Comparison of ENCODE assay signal across 8 cellular contexts in genomic region chr6:134173007-134173690, GRCh38.
A peak's percentile ranks its signal among the peaks of the same experiment; 100 is the strongest.
DNase-seq lines count a peak whose midpoint lies in the region; FAIRE-seq and TF ChIP-seq lines count a peak whose summit lies in the region.

No MANE protein-coding gene starts in this region.

- no peaks in the 10 kb centered on the region for H3K9me2 ChIP-seq in MM.1S (replicated peaks; ENCODE audit: insufficient read depth, low read length)

- peaks cover 5% of the 10 kb centered on the region for H3K9me3 Mint-ChIP-seq in neural progenitor cell

- H3K79me2 ChIP-seq in MM.1S (ENCODE audit: low read length): peaks cover 40% of the 10 kb centered on the region
- H3K79me2 ChIP-seq in neural progenitor cell (ENCODE audit: low read depth): no peaks in the 10 kb centered on the region

- no peak overlapping the region for H3K27ac Mint-ChIP-seq in neural progenitor cell

- no peak overlapping the region for H2AFZ ChIP-seq in MM.1S (ENCODE audit: low read length)
- no peak overlapping the region for H2AFZ ChIP-seq in neural progenitor cell (replicated peaks)

- H4K20me1 ChIP-seq in MM.1S (ENCODE audit: insufficient read depth, low read length) (0 out of 2 replicates have a peak, but pooled peaks cover 10% of the 10 kb centered on the region), neural progenitor cell (ENCODE audit: low read depth) (no peaks in the 10 kb centered on the region)

- H3K4me1 Mint-ChIP-seq in neural progenitor cell: peaks cover 13% of the 10 kb centered on the region

- DNase-seq in AG10803 (ENCODE audit: low read depth) (peak; percentile 15), MM.1S (no peak), neural progenitor cell (ENCODE audit: low spot score) (no peak), COR-L47 (lab: John Stamatoyannopoulos, UW) (no peak), frontal cortex (ENCODE audit: low spot score in 2 of 2) (no peak), DMS153 (lab: John Stamatoyannopoulos, UW) (no peak), islet precursor cell (no peak)

- H3K9ac ChIP-seq in MM.1S (ENCODE audit: low read length): peak overlapping the region; percentile 92; the same call in 1 of the 2 replicates
- H3K9ac ChIP-seq in duodenal mucosa (ENCODE audit: low read depth in 1 of 2, low read length in 2 of 2): peak overlapping the region; percentile 21 to 87
- H3K9ac ChIP-seq in neural progenitor cell: no peak overlapping the region

- no peaks in the 10 kb centered on the region for H3K36me3 Mint-ChIP-seq in neural progenitor cell

- FAIRE-seq in frontal cortex (lab: Jason Lieb, UNC): no peak

- no peaks in the 10 kb centered on the region for H3K9me3 ChIP-seq in MM.1S (replicated peaks; ENCODE audit: insufficient read depth, low read length)
- H3K9me3 ChIP-seq in duodenal mucosa (ENCODE audit: control insufficient read depth in 1 of 2, low read length in 2 of 2): peaks cover 0 to 2% of the 10 kb centered on the region in 2 donors
- H3K9me3 ChIP-seq in neural progenitor cell (ENCODE audit: low read depth): no peaks in the 10 kb centered on the region

- H3K4me1 ChIP-seq in MM.1S (ENCODE audit: low read length) (peaks cover 24% of the 10 kb centered on the region), duodenal mucosa (ENCODE audit: control insufficient read depth in 1 of 2, insufficient read depth in 2 of 2, low read length in 2 of 2) (peaks cover 24 to 29% of the 10 kb centered on the region in 2 donors), neural progenitor cell (peaks cover 4% of the 10 kb centered on the region)

- H3K27me3 ChIP-seq in MM.1S (replicated peaks; ENCODE audit: insufficient read depth, low read length) (no peaks in the 10 kb centered on the region), duodenal mucosa (ENCODE audit: control insufficient read depth in 1 of 2, insufficient read depth in 2 of 2, low read length in 2 of 2) (no peaks in the 10 kb centered on the region), neural progenitor cell (peaks cover 26% of the 10 kb centered on the region)

- H3K36me3 ChIP-seq in MM.1S (replicated peaks; ENCODE audit: insufficient read depth, low read length) (peaks cover 29% of the 10 kb centered on the region), duodenal mucosa (ENCODE audit: control insufficient read depth in 1 of 2, insufficient read depth in 2 of 2, low read length in 2 of 2) (peaks cover 49 to 54% of the 10 kb centered on the region in 2 donors), neural progenitor cell (no peaks in the 10 kb centered on the region)

- peak overlapping the region; percentile 63 for H3K4me2 ChIP-seq in MM.1S (ENCODE audit: low read depth, low read length)
- H3K4me2 ChIP-seq in neural progenitor cell: peak overlapping the region; percentile 81

- TF ChIP-seq CTCF in AG10803 (conservative IDR thresholded peaks at IDR 0.05; ENCODE audit: low read length) (no peak), MM.1S (IDR thresholded peaks at IDR 0.05; ENCODE audit: low read length) (no peak), neural progenitor cell (IDR thresholded peaks at IDR 0.05) (no peak)

- peak overlapping the region; percentile 70 for H3K4me3 ChIP-seq in AG10803 (ENCODE audit: low read length)
- H3K4me3 ChIP-seq in MM.1S (ENCODE audit: low read length): peak overlapping the region; percentile 75
- peak overlapping the region; percentile 79 to 94 for H3K4me3 ChIP-seq in duodenal mucosa (ENCODE audit: low read depth in 1 of 2, low read length in 2 of 2)
- H3K4me3 ChIP-seq in neural progenitor cell: no peak overlapping the region

- peaks cover 16% of the 10 kb centered on the region for H3K27me3 Mint-ChIP-seq in neural progenitor cell (ENCODE audit: insufficient read depth, low read depth)

- peaks cover 47% of the 10 kb centered on the region for H3F3A ChIP-seq in MM.1S (ENCODE audit: insufficient read depth, low read length)
- H3F3A ChIP-seq in neural progenitor cell (ENCODE audit: low read depth): peaks cover 30% of the 10 kb centered on the region

- no peak overlapping the region for H3K27ac ChIP-seq in MM.1S (ENCODE audit: low read length)
- no peak overlapping the region for H3K27ac ChIP-seq in duodenal mucosa (ENCODE audit: low read depth, low read length)
- H3K27ac ChIP-seq in neural progenitor cell: no peak overlapping the region

- no peak overlapping the region for H3K4me3 Mint-ChIP-seq in neural progenitor cell
